Comparison of ENCODE assay signal across 2 cellular contexts in the genomic region with DNA sequence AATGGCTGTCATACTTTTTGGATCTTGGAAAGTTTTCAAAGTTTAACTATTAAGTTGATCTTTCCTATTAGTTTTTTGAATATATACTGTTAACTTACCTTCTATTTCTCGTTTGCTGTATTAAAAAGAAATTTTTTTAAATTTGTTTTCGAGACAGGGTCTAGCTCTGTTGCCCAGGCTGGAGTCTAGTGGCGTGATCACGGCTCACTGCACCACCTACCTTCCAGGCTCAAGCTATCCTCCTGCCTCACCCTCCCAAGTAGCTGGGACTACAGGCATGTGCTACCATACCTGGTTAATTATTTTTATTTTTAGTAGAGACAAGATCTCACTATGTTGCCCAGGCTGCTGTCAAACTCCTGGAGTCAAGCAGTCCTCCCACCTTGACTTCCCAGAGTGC.
TF ChIP-seq lines count a peak whose summit lies in the region.

No MANE protein-coding gene starts in this region.

TF ChIP-seq in IMR-90, 13 proteins besides CTCF, POLR2A, EP300 and RAD21:
- no peak for TF ChIP-seq MAZ (IDR thresholded peaks at IDR 0.05; ENCODE audit: borderline replicate concordance, low read depth, low read length)
- no peak for TF ChIP-seq BHLHE40 (IDR thresholded peaks at IDR 0.05; ENCODE audit: low read depth, low read length)
- no peak for TF ChIP-seq MXI1 (IDR thresholded peaks at IDR 0.05; ENCODE audit: borderline replicate concordance, low read depth, low read length)

TF ChIP-seq in K562, 482 proteins besides CTCF, POLR2A, EP300 and RAD21:
- TF ChIP-seq, protein P1, sequence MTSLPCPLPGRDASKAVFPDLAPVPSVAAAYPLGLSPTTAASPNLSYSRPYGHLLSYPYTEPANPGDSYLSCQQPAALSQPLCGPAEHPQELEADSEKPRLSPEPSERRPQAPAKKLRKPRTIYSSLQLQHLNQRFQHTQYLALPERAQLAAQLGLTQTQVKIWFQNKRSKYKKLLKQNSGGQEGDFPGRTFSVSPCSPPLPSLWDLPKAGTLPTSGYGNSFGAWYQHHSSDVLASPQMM (CRISPR knock-in tag; IDR thresholded peaks at IDR 0.05) = no peak
- TF ChIP-seq ZNF121 (CRISPR knock-in tag; conservative IDR thresholded peaks at IDR 0.05) (peak; percentile 71), SIX5 (IDR thresholded peaks at IDR 0.05; ENCODE audit: borderline replicate concordance in 1 of 2, insufficient read depth in 1 of 2, low read depth in 1 of 2, low read length in 2 of 2) (no peak), CBX2 (IDR thresholded peaks at IDR 0.05; ENCODE audit: insufficient read depth, low read length, poor library complexity, severe bottlenecking) (no peak)
